In the genomic region with DNA sequence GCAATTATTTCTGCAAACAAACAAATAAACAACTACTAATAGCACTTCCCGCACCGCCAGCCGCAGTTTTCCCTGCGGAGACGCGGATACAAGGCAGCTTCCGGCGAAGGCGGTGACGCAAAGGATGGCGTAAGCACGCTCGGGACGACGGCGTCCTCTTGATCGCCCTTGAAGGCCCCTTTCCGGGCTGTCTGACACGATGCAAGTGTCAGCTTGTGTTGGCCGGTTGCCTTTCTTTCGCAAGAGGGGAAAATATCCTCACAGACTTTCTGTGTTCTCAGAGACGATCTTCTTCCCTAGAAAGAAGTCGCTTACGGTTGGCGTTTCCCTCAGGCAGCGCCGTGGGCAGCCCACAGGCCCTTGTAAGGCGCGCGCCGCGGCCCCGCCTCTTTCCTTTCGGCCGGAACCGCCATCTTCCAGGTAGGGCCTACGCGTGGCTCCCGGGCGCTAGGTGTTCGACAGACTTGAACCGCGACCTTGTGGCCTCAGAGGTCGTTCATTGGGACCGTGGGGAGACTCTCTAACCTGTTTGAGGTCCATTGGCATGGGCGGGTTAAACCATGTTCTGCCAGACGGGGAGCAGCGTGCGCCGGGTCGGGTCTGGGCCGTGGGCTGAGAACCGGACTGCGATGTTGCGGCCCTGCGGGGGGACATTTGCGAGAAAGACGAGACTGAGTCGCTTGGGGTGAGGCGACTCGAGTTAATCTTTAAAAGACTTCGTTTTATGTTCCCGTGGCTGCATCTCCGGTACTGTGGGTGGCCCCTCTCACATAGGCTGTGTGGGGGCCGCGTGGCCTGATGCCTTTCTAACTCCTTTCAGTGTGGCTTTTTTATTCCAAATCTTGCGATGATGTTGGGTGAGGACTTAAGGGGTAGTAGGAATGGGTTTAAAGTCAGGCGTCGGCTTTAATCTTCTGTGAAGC, we compare ENCODE assay signal across 8 cellular contexts. TPM values are rescaled to one million over a fixed set of nuclear protein-coding genes. Genes with fewer than 3 reads are reported as not detected.
DNase-seq lines count a peak whose midpoint lies in the region; ATAC-seq and TF ChIP-seq lines count a peak whose summit lies in the region.

A gene (plus strand): TSS at position 393 of the 923 bp plus-strand sequence. CDS start 2,219 bp downstream, outside the sequence.

- POLR2A ChIA-PET in CD4-positive, alpha-beta memory T cell (lab: Charles Lee; ENCODE audit: partially characterized antibody) = interaction anchor here (0.6 to 1.1 kb wide), 15 partner anchors 9 to 1029 kb away, joined by 3 to 11 read pairs (median 4); a partner anchor contains a TSS

- H3K36me3 ChIP-seq in CD4-positive, alpha-beta memory T cell (ENCODE audit: insufficient read depth, low read length) = peaks cover 18% of the 10 kb centered on the region
- peaks cover 7 to 8% of the 10 kb centered on the region in 2 donors for H3K36me3 ChIP-seq in lung (ENCODE audit: control insufficient read depth in 2 of 2, insufficient read depth in 2 of 2, low read length in 2 of 2)

- H3K4me1 Mint-ChIP-seq in CD4-positive, alpha-beta memory T cell = peaks cover 34 to 74% (median 54%) of the 10 kb centered on the region in 4 donors

- ATAC-seq in GM19455 (IDR thresholded peaks at IDR 0.05; ENCODE audit: unreplicated experiment) = peak; percentile 89
- peak; percentile 96 for ATAC-seq in lung (ENCODE audit: insufficient read depth, low FRiP score)

- peaks cover 19 to 55% of the 10 kb centered on the region in 2 donors for H3K36me3 Mint-ChIP-seq in CD4-positive, alpha-beta memory T cell

- WGBS in lung, 2 donors = 0% methylated on average over 69 of the region's 69 CpGs

- peaks cover 44% of the 10 kb centered on the region for H3K4me1 ChIP-seq in CD4-positive, alpha-beta memory T cell (ENCODE audit: insufficient read depth, low read length)
- peaks cover 0 to 12% of the 10 kb centered on the region in 2 donors for H3K4me1 ChIP-seq in lung (ENCODE audit: control insufficient read depth in 2 of 2, insufficient read depth in 2 of 2, low read length in 2 of 2)

- H3K27ac Mint-ChIP-seq in CD4-positive, alpha-beta memory T cell = peak within 1 kb of the TSS; percentile 98 to 100 (median 100)

- intact Hi-C loops in CD4-positive, alpha-beta memory T cell (cut with micrococcal nuclease) = loop anchor here (1.0 to 2.0 kb wide), 8 partner anchors 19 to 1467 kb away; a partner anchor contains a TSS

- H3K4me3 Mint-ChIP-seq in CD4-positive, alpha-beta memory T cell = peak within 1 kb of the TSS; percentile 93 to 99 (median 96)

- DNase-seq in CD4-positive, alpha-beta memory T cell = peak; percentile 92 to 95 (median 93)
- DNase-seq in HL-60 (ENCODE audit: low read depth in 1 of 2, low spot score in 1 of 2) = peak; percentile 98
- DNase-seq in NK-92 (lab: John Stamatoyannopoulos, UW; ENCODE audit: unreplicated experiment) = peak; percentile 48
- DNase-seq in activated CD8-positive, alpha-beta memory T cell treated with anti-CD3 and anti-CD28 coated beads for 24 hours = peak; percentile 99
- DNase-seq in effector CD8-positive, alpha-beta T cell (lab: John Stamatoyannopoulos, UW) = peak; percentile 93
- peak; percentile 94 for DNase-seq in lung (ENCODE audit: low spot score)
- peak; percentile 82 to 88 (median 85) for DNase-seq in stimulated activated CD4-positive, alpha-beta T cell treated with anti-CD3 and anti-CD28 coated beads, TNF-alpha, amount 100 ng/mL, for 4 hours (ENCODE audit: low read depth in 3 of 3)

- H3K4me3 ChIP-seq in CD4-positive, alpha-beta memory T cell (ENCODE audit: low read length in 2 of 2) = peak within 1 kb of the TSS; percentile 84 to 98
- H3K4me3 ChIP-seq in HL-60 (replicated peaks; ENCODE audit: insufficient read depth, low read length) = peak within 1 kb of the TSS; percentile 61
- H3K4me3 ChIP-seq in lung = peak within 1 kb of the TSS; percentile 99

- no peak for TF ChIP-seq CTCF in HL-60 (IDR thresholded peaks at IDR 0.05; ENCODE audit: insufficient read depth, low read length)
- no peak for TF ChIP-seq CTCF in lung (IDR thresholded peaks at IDR 0.05; ENCODE audit: control extremely low read depth, extremely low read depth)

- no peaks in the 10 kb centered on the region for H3K9me3 Mint-ChIP-seq in CD4-positive, alpha-beta memory T cell

- CTCF ChIA-PET in CD4-positive, alpha-beta memory T cell (lab: Charles Lee; ENCODE audit: partially characterized antibody) = interaction anchor here (0.8 kb wide), 1 partner anchor 118 kb away, joined by 4 read pairs; no protein-coding TSS in a partner anchor

- peak within 1 kb of the TSS; percentile 99 for H3K27ac ChIP-seq in CD4-positive, alpha-beta memory T cell (ENCODE audit: low read depth, low read length)
- H3K27ac ChIP-seq in HL-60 (replicated peaks) (peak within 1 kb of the TSS; percentile 98), lung (ENCODE audit: low read depth in 1 of 2, low read length in 1 of 2) (peak within 1 kb of the TSS; percentile 92 to 98)

- no peaks in the 10 kb centered on the region for H3K27me3 Mint-ChIP-seq in CD4-positive, alpha-beta memory T cell

- no peaks in the 10 kb centered on the region for H3K27me3 ChIP-seq in CD4-positive, alpha-beta memory T cell (ENCODE audit: insufficient read depth, low read length)
- H3K27me3 ChIP-seq in HL-60 (ENCODE audit: insufficient read depth, poor library complexity, severe bottlenecking) (no peaks in the 10 kb centered on the region), lung (ENCODE audit: control insufficient read depth, insufficient read depth) (no peaks in the 10 kb centered on the region)

- no peaks in the 10 kb centered on the region for H3K9me3 ChIP-seq in CD4-positive, alpha-beta memory T cell (ENCODE audit: control insufficient read depth in 1 of 2, low read length in 2 of 2)
- no peaks in the 10 kb centered on the region for H3K9me3 ChIP-seq in lung (ENCODE audit: control insufficient read depth in 2 of 2, insufficient read depth in 1 of 2, low read length in 1 of 2)

RNA-seq across cellular contexts. Expression of the gene that starts here (rescaled TPM):
- total RNA-seq in CD4-positive, alpha-beta memory T cell = 1,000 to 10,000 TPM; 2,008 to 2,177 TPM
- polyA plus RNA-seq in CD4-positive, alpha-beta memory T cell = 1,000 to 10,000 TPM; 6,214 to 7,509 TPM
- total RNA-seq in lung = 1,000 to 10,000 TPM in 1 of 2 donors, 100 to 1,000 TPM in 1; 796 to 1,951 TPM
- 100 to 1,000 TPM; 875 to 954 TPM for polyA plus RNA-seq in lung

Comparison
In these comparisons a context has a peak if more than half of its experiments do, and no peak if none do; other contexts are left out.
1. Peak in every context shown above with its lines: DNase-seq, ATAC-seq, H3K4me3 ChIP-seq and H3K27ac ChIP-seq.
2. RNA of the gene that starts here (polyA plus RNA-seq): 6,214 to 7,509 TPM in CD4-positive, alpha-beta memory T cell; 875 to 954 TPM in lung; every median in the first group is over 4 times any median in the second.
3. DNase-seq: peak in every context shown above with its lines; median percentile 99 in activated CD8-positive, alpha-beta memory T cell treated with anti-CD3 and anti-CD28 coated beads for 24 hours; 98 in HL-60; 94 in lung; 93 in CD4-positive, alpha-beta memory T cell; 93 in effector CD8-positive, alpha-beta T cell; 85 in stimulated activated CD4-positive, alpha-beta T cell treated with anti-CD3 and anti-CD28 coated beads, TNF-alpha, amount 100 ng/mL, for 4 hours; 48 in NK-92.